In genomic region chr19:5148794-5149190, GRCh38 we compare ENCODE assay signal across 1 cellular context.
TF ChIP-seq lines count a peak whose summit lies in the region.

No MANE protein-coding gene starts in this region.

TF ChIP-seq in IMR-90, 13 proteins besides CTCF, POLR2A, EP300 and RAD21 (continued from another document):
- no peak for TF ChIP-seq USF2 (IDR thresholded peaks at IDR 0.05; ENCODE audit: low read depth, low read length)
- no peak for TF ChIP-seq BHLHE40 (IDR thresholded peaks at IDR 0.05; ENCODE audit: low read depth, low read length)
